ENCODE assay signal across 8 cellular contexts in the genomic region with DNA sequence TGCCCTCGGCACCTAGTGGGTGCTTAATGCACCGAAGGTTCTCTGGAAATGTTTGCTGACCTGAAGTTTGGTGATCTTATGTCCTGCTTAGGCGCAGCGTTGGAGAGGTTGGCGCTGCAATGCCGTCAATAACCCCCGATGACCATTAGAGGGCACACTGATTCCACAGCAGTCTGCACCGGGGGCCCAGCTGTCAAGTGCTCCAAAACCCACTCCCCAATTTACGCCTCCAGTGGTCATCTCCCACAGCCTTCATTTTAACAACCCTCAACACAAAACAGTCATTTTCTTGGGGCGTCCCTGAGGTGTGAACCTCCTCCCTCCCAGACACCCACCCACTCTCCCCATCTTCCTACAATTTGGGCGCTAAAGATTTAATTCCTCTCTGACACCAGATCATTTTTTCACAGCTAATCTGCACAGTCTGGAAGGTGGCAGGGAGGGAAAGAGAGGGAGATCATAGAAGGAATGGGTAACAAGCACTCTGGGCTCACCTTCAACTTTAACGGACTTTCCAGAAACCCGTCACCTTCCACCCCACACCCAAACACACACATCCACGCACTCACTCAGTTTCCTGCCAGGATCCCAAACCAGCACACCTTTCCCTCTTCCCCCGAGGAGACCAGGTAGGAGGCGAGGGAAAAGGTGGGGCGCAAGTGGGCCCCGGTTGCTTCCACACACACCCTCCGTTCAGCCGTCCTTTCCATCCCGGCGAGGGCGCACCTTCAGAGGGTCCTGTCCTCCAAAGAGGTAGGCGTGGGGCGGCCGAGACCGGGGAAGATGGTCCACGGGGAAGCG. TPM values are rescaled to one million over a fixed set of nuclear protein-coding genes. Genes with fewer than 3 reads are reported as not detected.
DNase-seq lines count a peak whose midpoint lies in the region; ATAC-seq and TF ChIP-seq lines count a peak whose summit lies in the region.

No MANE protein-coding gene starts in this region.

- H3K36me3 Mint-ChIP-seq in activated T-helper 17 cell treated with anti-CD3 and anti-CD28 coated beads, Interleukin-2, amount 50 U/mL, for 72 hours (ENCODE audit: low read depth) = peaks cover 5% of the 10 kb centered on the region

- H3K9ac ChIP-seq in neural cell (ENCODE audit: low read length) = peak overlapping the region; percentile 51

- no peak overlapping the region for H3K27ac Mint-ChIP-seq in activated T-helper 17 cell treated with anti-CD3 and anti-CD28 coated beads, Interleukin-2, amount 50 U/mL, for 72 hours

- H3K4me1 Mint-ChIP-seq in activated T-helper 17 cell treated with anti-CD3 and anti-CD28 coated beads, Interleukin-2, amount 50 U/mL, for 72 hours = peaks cover 21% of the 10 kb centered on the region

- TF ChIP-seq CTCF in AG10803 (conservative IDR thresholded peaks at IDR 0.05; ENCODE audit: low read length) (peak; percentile 96), fibroblast of villous mesenchyme (IDR thresholded peaks at IDR 0.05; ENCODE audit: insufficient read depth, low read depth, low read length) (peak; percentile 93), neural cell (IDR thresholded peaks at IDR 0.05; ENCODE audit: poor library complexity, severe bottlenecking) (peak; percentile 91), vagina (IDR thresholded peaks at IDR 0.05) (peak; percentile 57 to 77 (median 77))

- no peaks in the 10 kb centered on the region for H3K9me2 ChIP-seq in neural cell (ENCODE audit: insufficient read depth, low read length)

- H3F3A ChIP-seq in neural cell (ENCODE audit: insufficient read depth, low read length, poor library complexity, severe bottlenecking) = no peaks in the 10 kb centered on the region

- H3K9me3 ChIP-seq in neural cell (ENCODE audit: low read length) = no peaks in the 10 kb centered on the region
- H3K9me3 ChIP-seq in vagina = no peaks in the 10 kb centered on the region

- no peaks in the 10 kb centered on the region for H3K9me3 Mint-ChIP-seq in activated T-helper 17 cell treated with anti-CD3 and anti-CD28 coated beads, Interleukin-2, amount 50 U/mL, for 72 hours

- H4K20me1 ChIP-seq in neural cell (ENCODE audit: insufficient read depth) = no peaks in the 10 kb centered on the region

- intact Hi-C loops in vagina (cut with DNase I) = loop anchor here (5.0 to 10.0 kb wide), 3 partner anchors 74 to 277 kb away; a partner anchor contains a TSS

- H3K4me3 ChIP-seq in AG10803 (ENCODE audit: low read length) (peak overlapping the region; percentile 35), fibroblast of villous mesenchyme (ENCODE audit: low read depth, low read length) (peak overlapping the region; percentile 42), neural cell (ENCODE audit: low read length) (peak overlapping the region; percentile 79), vagina (peak overlapping the region; percentile 63 to 64)

- DNase-seq in AG10803 (ENCODE audit: low read depth) = peak; percentile 37
- peak; percentile 47 for DNase-seq in GM19238 (ENCODE audit: insufficient read length, low spot score)
- DNase-seq in NCI-H82 treated with DMSO at 0.1 percent for 48 hours (lab: John Stamatoyannopoulos, UW; ENCODE audit: unreplicated experiment) = peak; percentile 66
- DNase-seq in fibroblast of villous mesenchyme (ENCODE audit: low read depth) = peak; percentile 58
- DNase-seq in vagina (ENCODE audit: extremely low spot score in 2 of 2) = no peak

- peak overlapping the region; percentile 70 for H3K4me3 Mint-ChIP-seq in activated T-helper 17 cell treated with anti-CD3 and anti-CD28 coated beads, Interleukin-2, amount 50 U/mL, for 72 hours

- H3K4me1 ChIP-seq in vagina = peaks cover 21% of the 10 kb centered on the region

- peak overlapping the region; percentile 35 for H2AFZ ChIP-seq in neural cell (ENCODE audit: low read depth, low read length)

- H3K36me3 ChIP-seq in neural cell (ENCODE audit: insufficient read depth, low read length) (no peaks in the 10 kb centered on the region), vagina (no peaks in the 10 kb centered on the region)

- H3K27ac ChIP-seq in neural cell (ENCODE audit: low read length) (no peak overlapping the region), vagina (peak overlapping the region; percentile 73)

- TF ChIP-seq POLR2A in vagina (IDR thresholded peaks at IDR 0.05) = no peak

- no peaks in the 10 kb centered on the region for H3K79me2 ChIP-seq in neural cell (replicated peaks; ENCODE audit: insufficient read depth, low read length)

- TF ChIP-seq RAD21 in neural cell (conservative IDR thresholded peaks at IDR 0.05) = peak; percentile 83

- peak; percentile 59 for ATAC-seq in activated T-helper 17 cell treated with anti-CD3 and anti-CD28 coated beads, Interleukin-2, amount 50 U/mL, for 72 hours (replicated peaks)
- ATAC-seq in GM19328 (IDR thresholded peaks at IDR 0.05; ENCODE audit: unreplicated experiment) = no peak

- H3K4me2 ChIP-seq in neural cell (ENCODE audit: low read length) = peak overlapping the region; percentile 87

- TF ChIP-seq EP300 in neural cell (conservative IDR thresholded peaks at IDR 0.05; ENCODE audit: poor library complexity, severe bottlenecking) = no peak

- H3K27me3 Mint-ChIP-seq in activated T-helper 17 cell treated with anti-CD3 and anti-CD28 coated beads, Interleukin-2, amount 50 U/mL, for 72 hours = peaks cover 42% of the 10 kb centered on the region

- H3K27me3 ChIP-seq in neural cell (ENCODE audit: insufficient read depth, low read depth, low read length) (peaks cover 50% of the 10 kb centered on the region), vagina (no peaks in the 10 kb centered on the region)

TF ChIP-seq in neural cell, 6 proteins besides CTCF, POLR2A, EP300 and RAD21:
- TF ChIP-seq, protein P1, sequence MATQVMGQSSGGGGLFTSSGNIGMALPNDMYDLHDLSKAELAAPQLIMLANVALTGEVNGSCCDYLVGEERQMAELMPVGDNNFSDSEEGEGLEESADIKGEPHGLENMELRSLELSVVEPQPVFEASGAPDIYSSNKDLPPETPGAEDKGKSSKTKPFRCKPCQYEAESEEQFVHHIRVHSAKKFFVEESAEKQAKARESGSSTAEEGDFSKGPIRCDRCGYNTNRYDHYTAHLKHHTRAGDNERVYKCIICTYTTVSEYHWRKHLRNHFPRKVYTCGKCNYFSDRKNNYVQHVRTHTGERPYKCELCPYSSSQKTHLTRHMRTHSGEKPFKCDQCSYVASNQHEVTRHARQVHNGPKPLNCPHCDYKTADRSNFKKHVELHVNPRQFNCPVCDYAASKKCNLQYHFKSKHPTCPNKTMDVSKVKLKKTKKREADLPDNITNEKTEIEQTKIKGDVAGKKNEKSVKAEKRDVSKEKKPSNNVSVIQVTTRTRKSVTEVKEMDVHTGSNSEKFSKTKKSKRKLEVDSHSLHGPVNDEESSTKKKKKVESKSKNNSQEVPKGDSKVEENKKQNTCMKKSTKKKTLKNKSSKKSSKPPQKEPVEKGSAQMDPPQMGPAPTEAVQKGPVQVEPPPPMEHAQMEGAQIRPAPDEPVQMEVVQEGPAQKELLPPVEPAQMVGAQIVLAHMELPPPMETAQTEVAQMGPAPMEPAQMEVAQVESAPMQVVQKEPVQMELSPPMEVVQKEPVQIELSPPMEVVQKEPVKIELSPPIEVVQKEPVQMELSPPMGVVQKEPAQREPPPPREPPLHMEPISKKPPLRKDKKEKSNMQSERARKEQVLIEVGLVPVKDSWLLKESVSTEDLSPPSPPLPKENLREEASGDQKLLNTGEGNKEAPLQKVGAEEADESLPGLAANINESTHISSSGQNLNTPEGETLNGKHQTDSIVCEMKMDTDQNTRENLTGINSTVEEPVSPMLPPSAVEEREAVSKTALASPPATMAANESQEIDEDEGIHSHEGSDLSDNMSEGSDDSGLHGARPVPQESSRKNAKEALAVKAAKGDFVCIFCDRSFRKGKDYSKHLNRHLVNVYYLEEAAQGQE (IDR thresholded peaks at IDR 0.05; ENCODE audit: borderline replicate concordance) = no peak
- no peak for TF ChIP-seq EZH2 (IDR thresholded peaks at IDR 0.05; ENCODE audit: borderline replicate concordance, insufficient read depth, low read length, poor library complexity, severe bottlenecking)
- no peak for TF ChIP-seq TAF1 (IDR thresholded peaks at IDR 0.05; ENCODE audit: low read depth)
- TF ChIP-seq SMC3 (conservative IDR thresholded peaks at IDR 0.05; ENCODE audit: poor library complexity) = peak; percentile 81
- TF ChIP-seq POLR2AphosphoS5 (IDR thresholded peaks at IDR 0.05) = no peak
- TF ChIP-seq MXI1 (conservative IDR thresholded peaks at IDR 0.05; ENCODE audit: poor library complexity, severe bottlenecking) = no peak
TF ChIP-seq in neural cell: peak in this region for 1.

RNA-seq across cellular contexts. Expression of a gene that starts 0.6 kb away (rescaled TPM):
- under 1 TPM in 1 of 2 donors, not detected in 1; 0.19 TPM for total RNA-seq in activated T-helper 17 cell treated with anti-CD3 and anti-CD28 coated beads, Interleukin-2, amount 50 U/mL, for 72 hours
- total RNA-seq in fibroblast of villous mesenchyme (1.6 and 3.9 TPM in 2 replicates), vagina (45.9 TPM)
- polyA plus RNA-seq in neural cell = 0.18 and 0.45 TPM in 2 replicates
- 0.46 and 0.73 TPM in 2 replicates for polyA minus RNA-seq in neural cell

RNA-seq across cellular contexts. Expression of a gene that starts 7.1 kb away (rescaled TPM):
- 100 to 1,000 TPM; 153 to 245 TPM for total RNA-seq in activated T-helper 17 cell treated with anti-CD3 and anti-CD28 coated beads, Interleukin-2, amount 50 U/mL, for 72 hours
- total RNA-seq in fibroblast of villous mesenchyme = 149 and 213 TPM in 2 replicates
- polyA plus RNA-seq in neural cell = 383 and 410 TPM in 2 replicates
- polyA minus RNA-seq in neural cell = 271 and 286 TPM in 2 replicates
- 85.4 TPM for total RNA-seq in vagina

RNA-seq across cellular contexts. Expression of a gene that starts 19.4 kb away (rescaled TPM):
- 10 to 100 TPM; 27.3 to 29.0 TPM for total RNA-seq in activated T-helper 17 cell treated with anti-CD3 and anti-CD28 coated beads, Interleukin-2, amount 50 U/mL, for 72 hours
- total RNA-seq in fibroblast of villous mesenchyme = 55.7 and 66.1 TPM in 2 replicates
- polyA plus RNA-seq in neural cell = 86.2 and 100.0 TPM in 2 replicates
- polyA minus RNA-seq in neural cell = 48.5 and 49.9 TPM in 2 replicates
- total RNA-seq in vagina = 43.2 TPM

RNA-seq across cellular contexts. Expression of a gene that starts 44.1 kb away (rescaled TPM):
- 10 to 100 TPM; 70.6 to 88.6 TPM for total RNA-seq in activated T-helper 17 cell treated with anti-CD3 and anti-CD28 coated beads, Interleukin-2, amount 50 U/mL, for 72 hours
- total RNA-seq in fibroblast of villous mesenchyme (41.9 and 47.9 TPM in 2 replicates), vagina (67.3 TPM)
- polyA plus RNA-seq in neural cell = 159 and 168 TPM in 2 replicates
- polyA minus RNA-seq in neural cell = 115 and 132 TPM in 2 replicates

RNA-seq across cellular contexts. Expression of a gene that starts 49.7 kb away (rescaled TPM):
- total RNA-seq in activated T-helper 17 cell treated with anti-CD3 and anti-CD28 coated beads, Interleukin-2, amount 50 U/mL, for 72 hours = not detected
- not detected in 2 replicates for total RNA-seq in fibroblast of villous mesenchyme
- polyA plus RNA-seq in neural cell = not detected in 2 replicates
- not detected in 2 replicates for polyA minus RNA-seq in neural cell
- total RNA-seq in vagina = not detected

Comparison
In these comparisons a context has a peak if more than half of its experiments do, and no peak if none do; other contexts are left out.
1. DNase-seq: peak in AG10803 (single experiment), GM19238 (single experiment), NCI-H82 treated with DMSO at 0.1 percent for 48 hours (single experiment) and fibroblast of villous mesenchyme (single experiment); none in vagina (0 of 2).
2. Peak in every context shown above with its lines, with median percentiles within 50 percentile points of each other: H3K4me3 ChIP-seq and CTCF ChIP-seq.